17 cellular contexts compared by ENCODE assay signal in genomic region chr10:62543566-62543965, GRCh38.
DNase-seq lines count a peak whose midpoint lies in the region; ATAC-seq, FAIRE-seq and TF ChIP-seq lines count a peak whose summit lies in the region.
"Had no signal": no experiment of that assay in that cellular context is flagged by ENCODE, and none has a peak within 500 bp of the region (broad histone marks: within the 10 kb centered on the region; RNA-seq: fewer than 3 reads in every experiment).

No MANE protein-coding gene starts in this region.

- H2AK5ac ChIP-seq in IMR-90 (ENCODE audit: low read depth, low read length), result no peak overlapping the region

- no peak overlapping the region for H2AFZ ChIP-seq in IMR-90 (replicated peaks; ENCODE audit: low read length, poor library complexity)
- H2AFZ ChIP-seq in astrocyte (ENCODE audit: low read depth, low read length), result no peak overlapping the region

- H3K27ac ChIP-seq in IMR-90 (ENCODE audit: insufficient read depth, low read length) (no peak overlapping the region), astrocyte (ENCODE audit: low read depth, low read length) (no peak overlapping the region), substantia nigra (ENCODE audit: low read depth, low read length, poor library complexity, severe bottlenecking) (no peak overlapping the region)

- H3K4me3 Mint-ChIP-seq in astrocyte (ENCODE audit: unreplicated experiment), result no peak overlapping the region
- no peak overlapping the region for H3K4me3 Mint-ChIP-seq in mesothelial cell of epicardium
- H3K4me3 Mint-ChIP-seq: CD4-positive, alpha-beta T cell; H9 had no signal

- no peaks in the 10 kb centered on the region for H3K36me3 Mint-ChIP-seq in astrocyte (ENCODE audit: low read depth, unreplicated experiment)
- no peaks in the 10 kb centered on the region for H3K36me3 Mint-ChIP-seq in mesothelial cell of epicardium

- H3K27me3 Mint-ChIP-seq in astrocyte (ENCODE audit: low read depth, unreplicated experiment) (no peaks in the 10 kb centered on the region), mesothelial cell of epicardium (ENCODE audit: low read depth) (peaks cover 13% of the 10 kb centered on the region)
- H3K27me3 Mint-ChIP-seq: CD4-positive, alpha-beta T cell had no signal

- H3K4me3 ChIP-seq in IMR-90 (ENCODE audit: insufficient read depth, low read depth, low read length) (no peak overlapping the region), astrocyte (ENCODE audit: insufficient read depth, low read depth, low read length) (no peak overlapping the region)

- no TSS peak for BruUV-seq in IMR-90 (replicated peaks; lab: Mats Ljungman, UMichigan)

- H3K23ac ChIP-seq in IMR-90 (ENCODE audit: low read depth, low read length), result no peak overlapping the region

- no peak overlapping the region for H2AK9ac ChIP-seq in IMR-90 (replicated peaks; ENCODE audit: low read depth, low read length, poor library complexity)

- no peak overlapping the region for H4K91ac ChIP-seq in IMR-90 (ENCODE audit: insufficient read depth, low read depth, low read length)

- H3K4me2 ChIP-seq in IMR-90 (ENCODE audit: low read depth, low read length) (peak overlapping the region; percentile 36; the same call in 1 of the 2 replicates), astrocyte (ENCODE audit: low read length) (no peak overlapping the region)

- intact Hi-C loops in IMR-90 (cut with micrococcal nuclease), result no loop called here

- CTCF ChIA-PET in IMR-90 (lab: Yijun Ruan, JAX), result interaction anchor here (0.6 kb wide), 1 partner anchor 297 kb away, joined by 3 read pairs; no protein-coding TSS in a partner anchor

- no peak overlapping the region for H3K9ac ChIP-seq in IMR-90 (ENCODE audit: low read depth, low read length)
- H3K9ac ChIP-seq in astrocyte (ENCODE audit: low read length), result no peak overlapping the region

- no peak overlapping the region for H2BK20ac ChIP-seq in IMR-90 (ENCODE audit: low read depth, low read length)

- H3K18ac ChIP-seq in IMR-90 (ENCODE audit: low read depth, low read length), result no peak overlapping the region; the same call in 1 of the 2 replicates

- DNase-seq in IMR-90 (no peak), astrocyte (ENCODE audit: low read depth) (peak; percentile 75), iris pigment epithelial cell (ENCODE audit: low read depth) (peak; percentile 25), substantia nigra (lab: John Stamatoyannopoulos, UW) (no peak), mesothelial cell of epicardium (ENCODE audit: low spot score in 2 of 2, unreplicated experiment in 2 of 2) (no peak), HUDEP-2 (lab: John Stamatoyannopoulos, UW; ENCODE audit: unreplicated experiment in 76 of 76) (no peak)
- DNase-seq: BE2C; C1 segment of cervical spinal cord; Caco-2; CD4-positive, alpha-beta T cell; H9 had no signal

- H3K9me3 ChIP-seq in IMR-90 (ENCODE audit: control insufficient read depth, insufficient read depth, low read length) (0 out of 2 replicates have a peak, but pooled peaks cover 2% of the 10 kb centered on the region), astrocyte (ENCODE audit: insufficient read depth, low read depth, low read length) (no peaks in the 10 kb centered on the region)
- H3K9me3 ChIP-seq: BE2C had no signal

- H3K79me2 ChIP-seq in astrocyte (ENCODE audit: insufficient read depth, low read length), result no peaks in the 10 kb centered on the region

- no peak overlapping the region for H2BK120ac ChIP-seq in IMR-90 (ENCODE audit: low read depth, low read length)

- TF ChIP-seq POLR2A in IMR-90 (IDR thresholded peaks at IDR 0.05; ENCODE audit: low read depth, low read length), result no peak

- in situ Hi-C loops in IMR-90 (cut with MboI; ENCODE audit: low sequenced_read_pairs), result no loop called here

- ATAC-seq in IMR-90 (ENCODE audit: low read depth), result no peak
- ATAC-seq in HG02870 (IDR thresholded peaks at IDR 0.05; ENCODE audit: unreplicated experiment), result no peak

- H3K56ac ChIP-seq in IMR-90 (ENCODE audit: extremely low read depth, insufficient read depth, low read length), result no peak overlapping the region

- H4K20me1 ChIP-seq in IMR-90 (ENCODE audit: insufficient read depth, low read length) (no peaks in the 10 kb centered on the region), astrocyte (ENCODE audit: insufficient read depth, low read length) (no peaks in the 10 kb centered on the region)

- H2BK5ac ChIP-seq in IMR-90 (ENCODE audit: low read depth, low read length, poor library complexity, severe bottlenecking), result no peak overlapping the region

- no peak overlapping the region for H2BK15ac ChIP-seq in IMR-90 (ENCODE audit: low read depth, low read length)

- TF ChIP-seq CTCF in IMR-90 (conservative IDR thresholded peaks at IDR 0.05; ENCODE audit: low read depth, low read length), result no peak
- no peak for TF ChIP-seq CTCF in astrocyte (IDR thresholded peaks at IDR 0.05; ENCODE audit: insufficient read depth, low read depth, low read length)
- no peak for TF ChIP-seq CTCF in mesothelial cell of epicardium (IDR thresholded peaks at IDR 0.05; ENCODE audit: unreplicated experiment)

- H4K8ac ChIP-seq in IMR-90 (ENCODE audit: low read depth in 2 of 2, low read length in 2 of 2), result no peak overlapping the region

- H3K14ac ChIP-seq in IMR-90 (replicated peaks; ENCODE audit: low read depth, low read length), result no peak overlapping the region

- dilution Hi-C loops in IMR-90 (cut with HindIII; ENCODE audit: low sequenced_read_pairs, unreplicated experiment), result no loop called here

- no peak overlapping the region for H3K4ac ChIP-seq in IMR-90 (ENCODE audit: low read depth, low read length)

- no peak overlapping the region for H3K27ac Mint-ChIP-seq in astrocyte (ENCODE audit: unreplicated experiment)
- no peak overlapping the region for H3K27ac Mint-ChIP-seq in mesothelial cell of epicardium
- H3K27ac Mint-ChIP-seq: CD4-positive, alpha-beta T cell; H9 had no signal

- 38% methylated on average over 3 of the region's 5 CpGs; no CpG with 5 or more reads in 1 of the 2 experiments for WGBS in IMR-90 (ENCODE audit: extremely low coverage in 2 of 2, insufficient read length in 1 of 2), 2 experiments

- no peak for FAIRE-seq in astrocyte (lab: Jason Lieb, UNC)
- FAIRE-seq: D721Med, G401.6, GM12891, GM19239, H1 had no signal

- H3K4me1 ChIP-seq in IMR-90 (ENCODE audit: control insufficient read depth, insufficient read depth, low read length), result peaks cover 2% of the 10 kb centered on the region; the same call in 1 of the 2 replicates
- no peaks in the 10 kb centered on the region for H3K4me1 ChIP-seq in astrocyte (ENCODE audit: insufficient read depth, low read length)
- H3K4me1 ChIP-seq: BE2C, Caco-2 had no signal

- H3K9me3 Mint-ChIP-seq in astrocyte (ENCODE audit: unreplicated experiment) (peaks cover 5% of the 10 kb centered on the region), mesothelial cell of epicardium (peaks cover 10% of the 10 kb centered on the region)
- H3K9me3 Mint-ChIP-seq: H9 had no signal

- H3K27me3 ChIP-seq in IMR-90 (ENCODE audit: control insufficient read depth, insufficient read depth, low read length) (peaks cover 11% of the 10 kb centered on the region), astrocyte (ENCODE audit: insufficient read depth, low read length) (no peaks in the 10 kb centered on the region)
- H3K27me3 ChIP-seq: BE2C had no signal

- H3K36me3 ChIP-seq in IMR-90 (ENCODE audit: control insufficient read depth, insufficient read depth, low read length) (no peaks in the 10 kb centered on the region), astrocyte (ENCODE audit: insufficient read depth, low read length) (no peaks in the 10 kb centered on the region)
- H3K36me3 ChIP-seq: BE2C had no signal

- no peaks in the 10 kb centered on the region for H3K9me1 ChIP-seq in IMR-90 (ENCODE audit: insufficient read depth, low read length)

- no peak for TF ChIP-seq RAD21 in IMR-90 (IDR thresholded peaks at IDR 0.05; ENCODE audit: low read length)

- H3K4me1 Mint-ChIP-seq in astrocyte (ENCODE audit: low read depth, unreplicated experiment) (no peaks in the 10 kb centered on the region), mesothelial cell of epicardium (no peaks in the 10 kb centered on the region)
- H3K4me1 Mint-ChIP-seq: H9 had no signal

- no peak overlapping the region for H4K5ac ChIP-seq in IMR-90 (ENCODE audit: low read depth, low read length)

- no peaks in the 10 kb centered on the region for H3K79me1 ChIP-seq in IMR-90 (ENCODE audit: low read depth in 1 of 2, low read length in 2 of 2)

- POLR2A ChIA-PET in IMR-90 (lab: Charles Lee; ENCODE audit: unreplicated experiment), result no interaction called here

TF ChIP-seq in IMR-90, 13 proteins besides CTCF, POLR2A, EP300 and RAD21:
- TF ChIP-seq MXI1 (IDR thresholded peaks at IDR 0.05; ENCODE audit: borderline replicate concordance, low read depth, low read length) (no peak), USF2 (IDR thresholded peaks at IDR 0.05; ENCODE audit: low read depth, low read length) (no peak), BHLHE40 (IDR thresholded peaks at IDR 0.05; ENCODE audit: low read depth, low read length) (no peak), RCOR1 (IDR thresholded peaks at IDR 0.05; ENCODE audit: insufficient replicate concordance, low read length) (no peak), FOS (IDR thresholded peaks at IDR 0.05; ENCODE audit: low read depth, low read length) (no peak), SMC3 (IDR thresholded peaks at IDR 0.05; ENCODE audit: low read depth, low read length) (no peak), MAFK (IDR thresholded peaks at IDR 0.05; ENCODE audit: low read depth, low read length) (no peak), NFE2L2 (IDR thresholded peaks at IDR 0.05; ENCODE audit: low read depth, low read length) (no peak), CEBPB (IDR thresholded peaks at IDR 0.05; ENCODE audit: low read depth, low read length) (no peak)

Comparison
In these comparisons a context has a peak if more than half of its experiments do, and no peak if none do; other contexts are left out.
1. DNase-seq: peak in astrocyte (single experiment) and iris pigment epithelial cell (single experiment); none in IMR-90 (single experiment), substantia nigra (0 of 49), mesothelial cell of epicardium (0 of 2) and HUDEP-2 (0 of 76).